38 cellular contexts compared by ENCODE assay signal in the genomic region with DNA sequence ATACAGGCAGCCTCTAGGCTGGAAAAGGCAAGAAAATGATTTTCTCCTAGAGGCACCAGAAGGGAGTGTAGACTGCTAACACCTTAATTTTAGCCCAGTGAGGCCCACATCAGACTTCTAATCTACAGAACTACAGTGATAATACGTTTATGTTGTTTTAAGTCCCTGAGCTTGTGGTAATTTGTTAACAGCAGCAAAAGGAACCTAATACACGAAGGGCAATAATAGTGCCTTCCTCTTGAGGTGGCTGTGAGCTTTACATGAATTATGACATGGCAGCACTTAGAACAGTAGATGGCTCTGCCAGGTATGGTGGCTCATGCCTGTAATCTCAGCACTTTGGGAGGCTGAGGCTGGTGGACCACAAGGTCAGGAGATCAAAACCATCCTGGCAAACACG.
"Had no signal": no experiment of that assay in that cellular context is flagged by ENCODE, and none has a peak within 500 bp of the region (broad histone marks: within the 10 kb centered on the region; RNA-seq: fewer than 3 reads in every experiment).

No MANE protein-coding gene starts in this region.

- H3K36me3 ChIP-seq: adrenal gland, ascending aorta, brain microvascular endothelial cell, breast epithelium, cardiac muscle cell had no signal

- DNase-seq: activated effector memory CD4-positive, alpha-beta T cell treated with anti-CD3 and anti-CD28 coated beads, Interleukin-2, amount 50 U/mL, for 16 hours; activated effector memory CD4-positive, alpha-beta T cell treated with Interleukin-2 at 50 U/mL for 16 hours; activated gamma-delta T cell; activated gamma-delta T cell treated with Interleukin-2 at 50 U/mL for 16 hours; activated naive CD4-positive, alpha-beta T cell; activated naive CD4-positive, alpha-beta T cell treated with anti-CD3 and anti-CD28 coated beads for 36 hours; activated naive CD4-positive, alpha-beta T cell treated with anti-CD3 and anti-CD28 coated beads, Interleukin-2, amount 10 ng/mL, durations not matched to agents 7 days and 5 days; activated naive CD4-positive, alpha-beta T cell treated with anti-CD3 and anti-CD28 coated beads, Interleukin-2, amount 50 U/mL, for 16 hours; activated naive CD4-positive, alpha-beta T cell treated with Interleukin-2 at 50 U/mL for 16 hours; activated naive CD8-positive, alpha-beta T cell treated with anti-CD3 and anti-CD28 coated beads for 36 hours; activated naive CD8-positive, alpha-beta T cell treated with anti-CD3 and anti-CD28 coated beads, Interleukin-2, amount 10 ng/mL, durations not matched to agents 7 days and 5 days; activated naive CD8-positive, alpha-beta T cell treated with anti-CD3 and anti-CD28 coated beads, Interleukin-2, amount 50 U/mL, for 24 hours; activated T-cell treated with anti-CD3 and anti-CD28 coated beads, Interleukin-2, amount 50 U/mL, for 24 hours; activated T-cell treated with anti-CD3 and anti-CD28 coated beads, Interleukin-2, amount 50 U/mL, for 4 hours; activated T-cell treated with anti-CD3 and anti-CD28 coated beads, Interleukin-2, amount 50 U/mL, for 48 hours; activated T-cell treated with anti-CD3 and anti-CD28 coated beads, Interleukin-2, amount 50 U/mL, for 72 hours; adrenal gland; amniotic stem cell; amygdala; anterior cingulate cortex; aorta; body of pancreas; brain microvascular endothelial cell; caudate nucleus; central memory CD4-positive, alpha-beta T cell; cerebellar nuclear complex had no signal

- H3K4me3 ChIP-seq: adrenal gland, ascending aorta, body of pancreas, breast epithelium, cardiac muscle cell had no signal

- H3K27me3 ChIP-seq: adrenal gland, ascending aorta, body of pancreas, breast epithelium, cardiac muscle cell had no signal

- FAIRE-seq: astrocyte had no signal

- H3K4me1 ChIP-seq: adrenal gland, ascending aorta, body of pancreas, breast epithelium had no signal

- H3K27me3 Mint-ChIP-seq: activated naive CD4-positive, alpha-beta T cell treated with anti-CD3 and anti-CD28 coated beads, Interleukin-2, amount 10 ng/mL, durations not matched to agents 7 days and 5 days; activated naive CD8-positive, alpha-beta T cell treated with anti-CD3 and anti-CD28 coated beads for 36 hours; activated naive CD8-positive, alpha-beta T cell treated with anti-CD3 and anti-CD28 coated beads, Interleukin-2, amount 10 ng/mL, durations not matched to agents 7 days and 5 days; activated naive CD8-positive, alpha-beta T cell treated with anti-CD3 and anti-CD28 coated beads, Interleukin-2, amount 50 U/mL, for 24 hours; activated T-helper 17 cell treated with anti-CD3 and anti-CD28 coated beads, Interleukin-2, amount 50 U/mL, for 72 hours; brain; central memory CD8-positive, alpha-beta T cell had no signal

- H3K36me3 Mint-ChIP-seq: activated naive CD4-positive, alpha-beta T cell treated with anti-CD3 and anti-CD28 coated beads, Interleukin-2, amount 10 ng/mL, durations not matched to agents 7 days and 5 days; activated naive CD4-positive, alpha-beta T cell treated with anti-CD3 and anti-CD28 coated beads, Interleukin-2, amount 50 U/mL, for 24 hours; activated naive CD4-positive, alpha-beta T cell treated with anti-CD3 and anti-CD28 coated beads, Interleukin-2, amount 50 U/mL, for 72 hours; activated naive CD8-positive, alpha-beta T cell; activated naive CD8-positive, alpha-beta T cell treated with anti-CD3 and anti-CD28 coated beads for 36 hours; activated naive CD8-positive, alpha-beta T cell treated with anti-CD3 and anti-CD28 coated beads, Interleukin-2, amount 10 ng/mL, durations not matched to agents 7 days and 5 days; brain had no signal

- H3K9me3 Mint-ChIP-seq: activated naive CD4-positive, alpha-beta T cell treated with anti-CD3 and anti-CD28 coated beads for 36 hours; activated naive CD4-positive, alpha-beta T cell treated with anti-CD3 and anti-CD28 coated beads, Interleukin-2, amount 50 U/mL, for 24 hours; activated naive CD4-positive, alpha-beta T cell treated with anti-CD3 and anti-CD28 coated beads, Interleukin-2, amount 50 U/mL, for 72 hours; activated naive CD8-positive, alpha-beta T cell treated with anti-CD3 and anti-CD28 coated beads for 36 hours; activated naive CD8-positive, alpha-beta T cell treated with anti-CD3 and anti-CD28 coated beads, Interleukin-2, amount 10 ng/mL, durations not matched to agents 7 days and 5 days; activated T-cell treated with anti-CD3 and anti-CD28 coated beads, Interleukin-2, amount 50 U/mL, for 24 hours; activated T-cell treated with anti-CD3 and anti-CD28 coated beads, Interleukin-2, amount 50 U/mL, for 4 hours; activated T-cell treated with anti-CD3 and anti-CD28 coated beads, Interleukin-2, amount 50 U/mL, for 72 hours; activated T-helper 1 cell treated with anti-CD3 and anti-CD28 coated beads, Interleukin-12 subunit alpha, Interleukin-12 subunit beta, Interleukin-2, Interleukin-4 antibody, amounts not matched to agents 30 ng/mL and 10 ng/mL and 1 ng/mL, durations not matched to agents 14 hours and 24 hours and 36 hours; activated T-helper 17 cell treated with anti-CD3 and anti-CD28 coated beads, Interleukin-2, amount 50 U/mL, for 72 hours; activated T-helper 2 cell treated with anti-CD3 and anti-CD28 coated beads, Interferon-gamma antibody, Interleukin-2, Interleukin-4, amounts not matched to agents 10 μg/mL and 5 μg/mL and 100 μg/mL, durations not matched to agents 14 hours and 24 hours and 36 hours; central memory CD8-positive, alpha-beta T cell had no signal

- H3K9me3 ChIP-seq: adrenal gland, ascending aorta, body of pancreas, breast epithelium had no signal

- H3K27ac Mint-ChIP-seq: activated naive CD4-positive, alpha-beta T cell treated with anti-CD3 and anti-CD28 coated beads for 36 hours; activated naive CD4-positive, alpha-beta T cell treated with anti-CD3 and anti-CD28 coated beads, Interleukin-2, amount 10 ng/mL, durations not matched to agents 7 days and 5 days; activated naive CD4-positive, alpha-beta T cell treated with anti-CD3 and anti-CD28 coated beads, Interleukin-2, amount 50 U/mL, for 24 hours; activated naive CD4-positive, alpha-beta T cell treated with anti-CD3 and anti-CD28 coated beads, Interleukin-2, amount 50 U/mL, for 72 hours; activated naive CD8-positive, alpha-beta T cell; activated naive CD8-positive, alpha-beta T cell treated with anti-CD3 and anti-CD28 coated beads for 36 hours; activated naive CD8-positive, alpha-beta T cell treated with anti-CD3 and anti-CD28 coated beads, Interleukin-2, amount 10 ng/mL, durations not matched to agents 7 days and 5 days; activated naive CD8-positive, alpha-beta T cell treated with anti-CD3 and anti-CD28 coated beads, Interleukin-2, amount 50 U/mL, for 24 hours; activated T-cell treated with anti-CD3 and anti-CD28 coated beads, Interleukin-2, amount 50 U/mL, for 24 hours; activated T-cell treated with anti-CD3 and anti-CD28 coated beads, Interleukin-2, amount 50 U/mL, for 72 hours; activated T-helper 1 cell treated with anti-CD3 and anti-CD28 coated beads, Interleukin-12 subunit alpha, Interleukin-12 subunit beta, Interleukin-2, Interleukin-4 antibody, amounts not matched to agents 30 ng/mL and 10 ng/mL and 1 ng/mL, durations not matched to agents 14 hours and 24 hours and 36 hours; activated T-helper 17 cell treated with anti-CD3 and anti-CD28 coated beads, Interleukin-2, amount 50 U/mL, for 72 hours; activated T-helper 2 cell treated with anti-CD3 and anti-CD28 coated beads, Interferon-gamma antibody, Interleukin-2, Interleukin-4, amounts not matched to agents 10 μg/mL and 5 μg/mL and 100 μg/mL, durations not matched to agents 14 hours and 24 hours and 36 hours; brain had no signal

- H3K4me3 Mint-ChIP-seq: activated naive CD4-positive, alpha-beta T cell treated with anti-CD3 and anti-CD28 coated beads for 36 hours; activated naive CD4-positive, alpha-beta T cell treated with anti-CD3 and anti-CD28 coated beads, Interleukin-2, amount 10 ng/mL, durations not matched to agents 7 days and 5 days; activated naive CD4-positive, alpha-beta T cell treated with anti-CD3 and anti-CD28 coated beads, Interleukin-2, amount 50 U/mL, for 24 hours; activated naive CD8-positive, alpha-beta T cell; activated naive CD8-positive, alpha-beta T cell treated with anti-CD3 and anti-CD28 coated beads for 36 hours; activated naive CD8-positive, alpha-beta T cell treated with anti-CD3 and anti-CD28 coated beads, Interleukin-2, amount 10 ng/mL, durations not matched to agents 7 days and 5 days; activated naive CD8-positive, alpha-beta T cell treated with anti-CD3 and anti-CD28 coated beads, Interleukin-2, amount 50 U/mL, for 24 hours; activated T-cell treated with anti-CD3 and anti-CD28 coated beads, Interleukin-2, amount 50 U/mL, for 24 hours; activated T-cell treated with anti-CD3 and anti-CD28 coated beads, Interleukin-2, amount 50 U/mL, for 4 hours; activated T-cell treated with anti-CD3 and anti-CD28 coated beads, Interleukin-2, amount 50 U/mL, for 72 hours; activated T-helper 1 cell treated with anti-CD3 and anti-CD28 coated beads, Interleukin-12 subunit alpha, Interleukin-12 subunit beta, Interleukin-2, Interleukin-4 antibody, amounts not matched to agents 30 ng/mL and 10 ng/mL and 1 ng/mL, durations not matched to agents 14 hours and 24 hours and 36 hours; activated T-helper 17 cell treated with anti-CD3 and anti-CD28 coated beads, Interleukin-2, amount 50 U/mL, for 72 hours; brain; central memory CD8-positive, alpha-beta T cell had no signal

- H3K27ac ChIP-seq: adrenal gland, ascending aorta, body of pancreas, brain microvascular endothelial cell, breast epithelium, cardiac muscle cell had no signal

- ATAC-seq: activated naive CD4-positive, alpha-beta T cell treated with anti-CD3 and anti-CD28 coated beads, Interleukin-2, amount 50 U/mL, for 72 hours; activated naive CD8-positive, alpha-beta T cell treated with anti-CD3 and anti-CD28 coated beads, Interleukin-2, amount 50 U/mL, for 24 hours; activated T-cell treated with anti-CD3 and anti-CD28 coated beads, Interleukin-2, amount 50 U/mL, for 4 hours; activated T-cell treated with anti-CD3 and anti-CD28 coated beads, Interleukin-2, amount 50 U/mL, for 72 hours; activated T-helper 17 cell treated with anti-CD3 and anti-CD28 coated beads, Interleukin-2, amount 50 U/mL, for 72 hours; body of pancreas had no signal

- H3K4me1 Mint-ChIP-seq: activated naive CD4-positive, alpha-beta T cell treated with anti-CD3 and anti-CD28 coated beads, Interleukin-2, amount 10 ng/mL, durations not matched to agents 7 days and 5 days; activated naive CD4-positive, alpha-beta T cell treated with anti-CD3 and anti-CD28 coated beads, Interleukin-2, amount 50 U/mL, for 24 hours; activated naive CD8-positive, alpha-beta T cell treated with anti-CD3 and anti-CD28 coated beads for 36 hours; activated naive CD8-positive, alpha-beta T cell treated with anti-CD3 and anti-CD28 coated beads, Interleukin-2, amount 10 ng/mL, durations not matched to agents 7 days and 5 days; activated naive CD8-positive, alpha-beta T cell treated with anti-CD3 and anti-CD28 coated beads, Interleukin-2, amount 50 U/mL, for 24 hours; activated T-helper 17 cell treated with anti-CD3 and anti-CD28 coated beads, Interleukin-2, amount 50 U/mL, for 72 hours; central memory CD8-positive, alpha-beta T cell had no signal
